Comparison of ENCODE assay signal across 28 cellular contexts in the genomic region with DNA sequence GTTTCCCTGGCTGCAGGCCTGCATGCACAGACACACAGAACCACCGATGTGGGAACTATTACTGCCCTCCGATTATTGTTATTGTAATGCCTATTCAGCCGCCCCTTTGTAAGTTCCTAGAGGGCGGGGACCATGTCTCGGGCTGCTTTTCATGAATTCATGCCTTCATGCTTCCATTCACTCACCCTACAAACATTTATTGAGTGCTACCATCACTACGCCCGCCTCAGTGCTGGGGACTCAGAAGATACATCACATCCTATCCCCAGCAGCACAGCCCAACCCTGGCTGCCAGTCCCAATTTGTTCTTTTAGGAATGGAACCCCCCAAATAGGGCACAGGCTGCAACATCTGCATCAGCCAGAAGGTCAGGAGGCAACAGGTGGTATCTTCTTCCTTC.
"Had no signal": no experiment of that assay in that cellular context is flagged by ENCODE, and none has a peak within 500 bp of the region (broad histone marks: within the 10 kb centered on the region; RNA-seq: fewer than 3 reads in every experiment).

No MANE protein-coding gene starts in this region.

- H3K36me3 Mint-ChIP-seq: naive thymus-derived CD8-positive, alpha-beta T cell; stimulated activated memory B cell treated with anti-CD40 and anti-IgM and Interleukin-4, amounts not matched to agents 10 μg/mL and 1 μg/mL and 100 μg/mL, for 72 hours; type B pancreatic cell had no signal

- H3K4me3 ChIP-seq: lower lobe of right lung, ovary, prostate gland, smooth muscle cell, tibial nerve, uterus had no signal

- H3K9me3 ChIP-seq: lower lobe of right lung, neutrophil, ovary, prostate gland, tibial nerve, uterus had no signal

- H3K4me1 Mint-ChIP-seq: naive thymus-derived CD8-positive, alpha-beta T cell; stimulated activated memory B cell treated with anti-CD40 and anti-IgM and Interleukin-4, amounts not matched to agents 10 μg/mL and 1 μg/mL and 100 μg/mL, for 72 hours; stimulated activated naive CD8-positive, alpha-beta T cell treated with anti-CD3 and anti-CD28 coated beads, Interleukin-15, amount 100 ng/mL, for 72 hours had no signal

- H3K27ac ChIP-seq: lower lobe of right lung, neutrophil, ovary, prostate gland, tibial nerve, uterus had no signal

- H3K4me3 Mint-ChIP-seq: naive thymus-derived CD8-positive, alpha-beta T cell; nephron; neural crest cell; stimulated activated memory B cell treated with anti-CD40 and anti-IgM and Interleukin-4, amounts not matched to agents 10 μg/mL and 1 μg/mL and 100 μg/mL, for 72 hours; stimulated activated naive CD8-positive, alpha-beta T cell treated with anti-CD3 and anti-CD28 coated beads, Interleukin-15, amount 100 ng/mL, for 72 hours; type B pancreatic cell had no signal

- DNase-seq: hippocampal formation; kidney glomerular epithelial cell; left cardiac atrium; left ventricle myocardium superior; lower lobe of right lung; mammary epithelial cell; mesenchymal stem cell; naive thymus-derived CD8-positive, alpha-beta T cell; occipital lobe; ovary; retina; right cardiac atrium; stimulated activated CD4-positive, alpha-beta T cell treated with anti-CD3 and anti-CD28 coated beads, Interleukin-1b, Interleukin-23, amount 100 ng/mL, for 48 hours; stimulated activated CD4-positive, alpha-beta T cell treated with anti-CD3 and anti-CD28 coated beads, Interleukin-2, amount 100 ng/mL, for 48 hours; stimulated activated CD4-positive, alpha-beta T cell treated with anti-CD3 and anti-CD28 coated beads, Interleukin-4, amount 100 ng/mL, for 4 hours; stimulated activated CD8-positive, alpha-beta memory T cell treated with anti-CD3 and anti-CD28 coated beads, Interleukin-4, amount 100 ng/mL, for 48 hours; stimulated activated naive CD4-positive, alpha-beta T cell treated with Interleukin-2 at 50 U/mL for 16 hours; stimulated activated naive CD8-positive, alpha-beta T cell treated with anti-CD3 and anti-CD28 coated beads, Interleukin-15, amount 100 ng/mL, for 72 hours; substantia nigra; uterus had no signal

- H3K27me3 ChIP-seq: ovary, tibial nerve, uterus had no signal

- H3K9me3 Mint-ChIP-seq: nephron; neural crest cell; stimulated activated memory B cell treated with anti-CD40 and anti-IgM and Interleukin-4, amounts not matched to agents 10 μg/mL and 1 μg/mL and 100 μg/mL, for 72 hours; type B pancreatic cell had no signal

- H3K27me3 Mint-ChIP-seq: stimulated activated memory B cell treated with anti-CD40 and anti-IgM and Interleukin-4, amounts not matched to agents 10 μg/mL and 1 μg/mL and 100 μg/mL, for 72 hours; stimulated activated naive CD8-positive, alpha-beta T cell treated with anti-CD3 and anti-CD28 coated beads, Interleukin-15, amount 100 ng/mL, for 72 hours had no signal

- H3K36me3 ChIP-seq: lower lobe of right lung, neutrophil, ovary, prostate gland, tibial nerve, uterus had no signal

- ATAC-seq: left cardiac atrium; left ventricle myocardium superior; lower lobe of right lung; naive thymus-derived CD8-positive, alpha-beta T cell; right cardiac atrium; stimulated activated memory B cell treated with anti-CD40 and anti-IgM and Interleukin-4, amounts not matched to agents 10 μg/mL and 1 μg/mL and 100 μg/mL, for 72 hours; stimulated activated naive CD8-positive, alpha-beta T cell treated with anti-CD3 and anti-CD28 coated beads, Interleukin-15, amount 100 ng/mL, for 72 hours had no signal

- H3K27ac Mint-ChIP-seq: naive thymus-derived CD8-positive, alpha-beta T cell; nephron; stimulated activated memory B cell treated with anti-CD40 and anti-IgM and Interleukin-4, amounts not matched to agents 10 μg/mL and 1 μg/mL and 100 μg/mL, for 72 hours; stimulated activated naive CD8-positive, alpha-beta T cell treated with anti-CD3 and anti-CD28 coated beads, Interleukin-15, amount 100 ng/mL, for 72 hours; type B pancreatic cell had no signal

- H3K4me1 ChIP-seq: lower lobe of right lung, prostate gland, tibial nerve, uterus had no signal
